In the genomic region with DNA sequence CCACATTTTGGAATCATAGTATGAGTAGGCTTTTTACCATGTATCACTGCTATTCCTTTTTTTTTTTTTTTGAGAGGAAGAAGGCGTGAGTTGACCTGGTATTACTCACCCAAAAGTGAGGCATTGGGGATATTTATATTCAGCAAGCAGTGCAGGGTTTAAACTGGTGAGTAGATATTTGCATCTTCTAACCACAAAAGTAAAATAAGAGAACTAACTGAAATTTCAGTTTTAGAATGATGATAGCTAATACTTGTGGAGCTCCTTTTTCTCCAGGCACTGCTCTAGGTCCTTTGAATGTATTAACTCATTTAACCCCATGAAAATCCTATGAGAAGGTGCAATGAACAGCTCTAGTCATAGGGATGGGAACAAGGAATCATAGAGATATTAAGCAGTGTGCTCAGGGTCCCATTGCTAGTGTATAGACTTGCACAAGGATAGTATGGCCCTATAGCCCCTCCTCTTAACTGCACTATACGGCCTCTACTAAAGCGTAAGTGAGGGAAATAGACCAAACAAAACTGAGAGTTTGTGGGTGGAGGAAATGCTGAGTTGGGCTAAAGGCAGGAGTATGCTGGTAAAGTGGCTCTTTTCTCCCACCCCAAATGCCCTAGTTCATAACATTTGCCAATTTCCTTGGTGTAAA, we compare ENCODE assay signal across 1 cellular context.
TF ChIP-seq lines count a peak whose summit lies in the region.

No MANE protein-coding gene starts in this region.

TF ChIP-seq in GM12878, 131 proteins besides CTCF, POLR2A, EP300 and RAD21 (continued from another document and continues in another):
- no peak for TF ChIP-seq USF1 (IDR thresholded peaks at IDR 0.05; ENCODE audit: borderline replicate concordance, extremely low read length, insufficient read depth, low read depth, low read length)
- no peak for TF ChIP-seq HDAC6 (IDR thresholded peaks at IDR 0.05; ENCODE audit: unreplicated experiment)
- TF ChIP-seq CHD1 (IDR thresholded peaks at IDR 0.05; ENCODE audit: low read depth, low read length): no peak
- no peak for TF ChIP-seq PKNOX1 (IDR thresholded peaks at IDR 0.05)
- TF ChIP-seq CBX3 (IDR thresholded peaks at IDR 0.05; ENCODE audit: borderline replicate concordance, low read depth): no peak
- TF ChIP-seq HCFC1 (IDR thresholded peaks at IDR 0.05; ENCODE audit: low read length): no peak
- TF ChIP-seq ZNF207 (IDR thresholded peaks at IDR 0.05; ENCODE audit: borderline replicate concordance): no peak
- TF ChIP-seq TCF7 (IDR thresholded peaks at IDR 0.05; ENCODE audit: borderline replicate concordance): peak; percentile 72
- TF ChIP-seq ATF7 (IDR thresholded peaks at IDR 0.05; ENCODE audit: low read depth): peak; percentile 74
- TF ChIP-seq MTA3 (IDR thresholded peaks at IDR 0.05; ENCODE audit: borderline replicate concordance, low read length): peak; percentile 94; the same call in 1 of the 2 replicates
- TF ChIP-seq SMARCA5 (IDR thresholded peaks at IDR 0.05): no peak
- peak; percentile 44 for TF ChIP-seq IKZF1 (conservative IDR thresholded peaks at IDR 0.05)
- peak; percentile 97 for TF ChIP-seq MEF2A (IDR thresholded peaks at IDR 0.05; ENCODE audit: insufficient read depth, low read depth, low read length)
- TF ChIP-seq RB1 (IDR thresholded peaks at IDR 0.05; ENCODE audit: borderline replicate concordance): no peak
- TF ChIP-seq NR2C1 (IDR thresholded peaks at IDR 0.05): no peak
- TF ChIP-seq, protein P1, sequence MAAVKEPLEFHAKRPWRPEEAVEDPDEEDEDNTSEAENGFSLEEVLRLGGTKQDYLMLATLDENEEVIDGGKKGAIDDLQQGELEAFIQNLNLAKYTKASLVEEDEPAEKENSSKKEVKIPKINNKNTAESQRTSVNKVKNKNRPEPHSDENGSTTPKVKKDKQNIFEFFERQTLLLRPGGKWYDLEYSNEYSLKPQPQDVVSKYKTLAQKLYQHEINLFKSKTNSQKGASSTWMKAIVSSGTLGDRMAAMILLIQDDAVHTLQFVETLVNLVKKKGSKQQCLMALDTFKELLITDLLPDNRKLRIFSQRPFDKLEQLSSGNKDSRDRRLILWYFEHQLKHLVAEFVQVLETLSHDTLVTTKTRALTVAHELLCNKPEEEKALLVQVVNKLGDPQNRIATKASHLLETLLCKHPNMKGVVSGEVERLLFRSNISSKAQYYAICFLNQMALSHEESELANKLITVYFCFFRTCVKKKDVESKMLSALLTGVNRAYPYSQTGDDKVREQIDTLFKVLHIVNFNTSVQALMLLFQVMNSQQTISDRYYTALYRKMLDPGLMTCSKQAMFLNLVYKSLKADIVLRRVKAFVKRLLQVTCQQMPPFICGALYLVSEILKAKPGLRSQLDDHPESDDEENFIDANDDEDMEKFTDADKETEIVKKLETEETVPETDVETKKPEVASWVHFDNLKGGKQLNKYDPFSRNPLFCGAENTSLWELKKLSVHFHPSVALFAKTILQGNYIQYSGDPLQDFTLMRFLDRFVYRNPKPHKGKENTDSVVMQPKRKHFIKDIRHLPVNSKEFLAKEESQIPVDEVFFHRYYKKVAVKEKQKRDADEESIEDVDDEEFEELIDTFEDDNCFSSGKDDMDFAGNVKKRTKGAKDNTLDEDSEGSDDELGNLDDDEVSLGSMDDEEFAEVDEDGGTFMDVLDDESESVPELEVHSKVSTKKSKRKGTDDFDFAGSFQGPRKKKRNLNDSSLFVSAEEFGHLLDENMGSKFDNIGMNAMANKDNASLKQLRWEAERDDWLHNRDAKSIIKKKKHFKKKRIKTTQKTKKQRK (IDR thresholded peaks at IDR 0.05; ENCODE audit: low read depth, low read length): no peak
- TF ChIP-seq MEF2B (IDR thresholded peaks at IDR 0.05; ENCODE audit: partially characterized antibody, poor library complexity, severe bottlenecking): peak; percentile 66
- peak; percentile 86; the same call in 1 of the 2 replicates for TF ChIP-seq STAT3 (IDR thresholded peaks at IDR 0.05; ENCODE audit: low read depth, low read length)
- TF ChIP-seq ETV6 (conservative IDR thresholded peaks at IDR 0.05 in 1 of 2, IDR thresholded peaks at IDR 0.05 in 1 of 2; ENCODE audit: borderline replicate concordance in 1 of 2, low read depth in 1 of 2): peak in 1 of 2 experiments; percentile 84; a peak in 2 of 4 replicates
- TF ChIP-seq CHD4 (IDR thresholded peaks at IDR 0.05): no peak
- no peak for TF ChIP-seq HDGF (IDR thresholded peaks at IDR 0.05)
- no peak for TF ChIP-seq ZNF622 (IDR thresholded peaks at IDR 0.05)
- no peak for TF ChIP-seq SMC3 (IDR thresholded peaks at IDR 0.05; ENCODE audit: borderline replicate concordance, low read length)
- TF ChIP-seq, protein P2, sequence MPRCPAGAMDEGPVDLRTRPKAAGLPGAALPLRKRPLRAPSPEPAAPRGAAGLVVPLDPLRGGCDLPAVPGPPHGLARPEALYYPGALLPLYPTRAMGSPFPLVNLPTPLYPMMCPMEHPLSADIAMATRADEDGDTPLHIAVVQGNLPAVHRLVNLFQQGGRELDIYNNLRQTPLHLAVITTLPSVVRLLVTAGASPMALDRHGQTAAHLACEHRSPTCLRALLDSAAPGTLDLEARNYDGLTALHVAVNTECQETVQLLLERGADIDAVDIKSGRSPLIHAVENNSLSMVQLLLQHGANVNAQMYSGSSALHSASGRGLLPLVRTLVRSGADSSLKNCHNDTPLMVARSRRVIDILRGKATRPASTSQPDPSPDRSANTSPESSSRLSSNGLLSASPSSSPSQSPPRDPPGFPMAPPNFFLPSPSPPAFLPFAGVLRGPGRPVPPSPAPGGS (IDR thresholded peaks at IDR 0.05; ENCODE audit: borderline replicate concordance, insufficient read depth, low read depth, low read length, poor library complexity, severe bottlenecking): peak; percentile 85
- no peak for TF ChIP-seq MYC (IDR thresholded peaks at IDR 0.05; ENCODE audit: insufficient read depth, insufficient read length, insufficient replicate concordance, low read length, severe bottlenecking)
- TF ChIP-seq JUNB (IDR thresholded peaks at IDR 0.05): peak; percentile 97
- no peak for TF ChIP-seq RELA (IDR thresholded peaks at IDR 0.05; ENCODE audit: borderline replicate concordance, partially characterized antibody)
- TF ChIP-seq, protein P3, sequence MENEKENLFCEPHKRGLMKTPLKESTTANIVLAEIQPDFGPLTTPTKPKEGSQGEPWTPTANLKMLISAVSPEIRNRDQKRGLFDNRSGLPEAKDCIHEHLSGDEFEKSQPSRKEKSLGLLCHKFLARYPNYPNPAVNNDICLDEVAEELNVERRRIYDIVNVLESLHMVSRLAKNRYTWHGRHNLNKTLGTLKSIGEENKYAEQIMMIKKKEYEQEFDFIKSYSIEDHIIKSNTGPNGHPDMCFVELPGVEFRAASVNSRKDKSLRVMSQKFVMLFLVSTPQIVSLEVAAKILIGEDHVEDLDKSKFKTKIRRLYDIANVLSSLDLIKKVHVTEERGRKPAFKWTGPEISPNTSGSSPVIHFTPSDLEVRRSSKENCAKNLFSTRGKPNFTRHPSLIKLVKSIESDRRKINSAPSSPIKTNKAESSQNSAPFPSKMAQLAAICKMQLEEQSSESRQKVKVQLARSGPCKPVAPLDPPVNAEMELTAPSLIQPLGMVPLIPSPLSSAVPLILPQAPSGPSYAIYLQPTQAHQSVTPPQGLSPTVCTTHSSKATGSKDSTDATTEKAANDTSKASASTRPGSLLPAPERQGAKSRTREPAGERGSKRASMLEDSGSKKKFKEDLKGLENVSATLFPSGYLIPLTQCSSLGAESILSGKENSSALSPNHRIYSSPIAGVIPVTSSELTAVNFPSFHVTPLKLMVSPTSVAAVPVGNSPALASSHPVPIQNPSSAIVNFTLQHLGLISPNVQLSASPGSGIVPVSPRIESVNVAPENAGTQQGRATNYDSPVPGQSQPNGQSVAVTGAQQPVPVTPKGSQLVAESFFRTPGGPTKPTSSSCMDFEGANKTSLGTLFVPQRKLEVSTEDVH (IDR thresholded peaks at IDR 0.05; ENCODE audit: low read depth, partially characterized antibody): no peak
- peak; percentile 16 for TF ChIP-seq SP1 (IDR thresholded peaks at IDR 0.05; ENCODE audit: low read depth, low read length)
- no peak for TF ChIP-seq LARP7 (IDR thresholded peaks at IDR 0.05)
- TF ChIP-seq TBL1XR1 (IDR thresholded peaks at IDR 0.05; ENCODE audit: low read depth, low read length): peak; percentile 85
- TF ChIP-seq CBFB (IDR thresholded peaks at IDR 0.05; ENCODE audit: low read depth): peak; percentile 91
- no peak for TF ChIP-seq FOXK2 (IDR thresholded peaks at IDR 0.05)
- no peak for TF ChIP-seq KAT2A (conservative IDR thresholded peaks at IDR 0.05; ENCODE audit: control insufficient read depth, low read depth, low read length)
- TF ChIP-seq, protein P4, sequence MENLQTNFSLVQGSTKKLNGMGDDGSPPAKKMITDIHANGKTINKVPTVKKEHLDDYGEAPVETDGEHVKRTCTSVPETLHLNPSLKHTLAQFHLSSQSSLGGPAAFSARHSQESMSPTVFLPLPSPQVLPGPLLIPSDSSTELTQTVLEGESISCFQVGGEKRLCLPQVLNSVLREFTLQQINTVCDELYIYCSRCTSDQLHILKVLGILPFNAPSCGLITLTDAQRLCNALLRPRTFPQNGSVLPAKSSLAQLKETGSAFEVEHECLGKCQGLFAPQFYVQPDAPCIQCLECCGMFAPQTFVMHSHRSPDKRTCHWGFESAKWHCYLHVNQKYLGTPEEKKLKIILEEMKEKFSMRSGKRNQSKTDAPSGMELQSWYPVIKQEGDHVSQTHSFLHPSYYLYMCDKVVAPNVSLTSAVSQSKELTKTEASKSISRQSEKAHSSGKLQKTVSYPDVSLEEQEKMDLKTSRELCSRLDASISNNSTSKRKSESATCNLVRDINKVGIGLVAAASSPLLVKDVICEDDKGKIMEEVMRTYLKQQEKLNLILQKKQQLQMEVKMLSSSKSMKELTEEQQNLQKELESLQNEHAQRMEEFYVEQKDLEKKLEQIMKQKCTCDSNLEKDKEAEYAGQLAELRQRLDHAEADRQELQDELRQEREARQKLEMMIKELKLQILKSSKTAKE (IDR thresholded peaks at IDR 0.05; ENCODE audit: low read depth, poor library complexity, severe bottlenecking): peak; percentile 79
- no peak for TF ChIP-seq BCLAF1 (IDR thresholded peaks at IDR 0.05)
- no peak for TF ChIP-seq MXI1 (IDR thresholded peaks at IDR 0.05; ENCODE audit: low read depth, low read length)
- TF ChIP-seq POLR2AphosphoS2 (IDR thresholded peaks at IDR 0.05; ENCODE audit: low read depth, low read length): no peak
- TF ChIP-seq IKZF2 (IDR thresholded peaks at IDR 0.05): peak; percentile 78 to 87
- TF ChIP-seq, protein P5, sequence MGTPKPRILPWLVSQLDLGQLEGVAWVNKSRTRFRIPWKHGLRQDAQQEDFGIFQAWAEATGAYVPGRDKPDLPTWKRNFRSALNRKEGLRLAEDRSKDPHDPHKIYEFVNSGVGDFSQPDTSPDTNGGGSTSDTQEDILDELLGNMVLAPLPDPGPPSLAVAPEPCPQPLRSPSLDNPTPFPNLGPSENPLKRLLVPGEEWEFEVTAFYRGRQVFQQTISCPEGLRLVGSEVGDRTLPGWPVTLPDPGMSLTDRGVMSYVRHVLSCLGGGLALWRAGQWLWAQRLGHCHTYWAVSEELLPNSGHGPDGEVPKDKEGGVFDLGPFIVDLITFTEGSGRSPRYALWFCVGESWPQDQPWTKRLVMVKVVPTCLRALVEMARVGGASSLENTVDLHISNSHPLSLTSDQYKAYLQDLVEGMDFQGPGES (IDR thresholded peaks at IDR 0.05): no peak
- peak; percentile 66; the same call in 1 of the 2 replicates for TF ChIP-seq CBX5 (IDR thresholded peaks at IDR 0.05; ENCODE audit: low read depth)
- TF ChIP-seq, protein P6, sequence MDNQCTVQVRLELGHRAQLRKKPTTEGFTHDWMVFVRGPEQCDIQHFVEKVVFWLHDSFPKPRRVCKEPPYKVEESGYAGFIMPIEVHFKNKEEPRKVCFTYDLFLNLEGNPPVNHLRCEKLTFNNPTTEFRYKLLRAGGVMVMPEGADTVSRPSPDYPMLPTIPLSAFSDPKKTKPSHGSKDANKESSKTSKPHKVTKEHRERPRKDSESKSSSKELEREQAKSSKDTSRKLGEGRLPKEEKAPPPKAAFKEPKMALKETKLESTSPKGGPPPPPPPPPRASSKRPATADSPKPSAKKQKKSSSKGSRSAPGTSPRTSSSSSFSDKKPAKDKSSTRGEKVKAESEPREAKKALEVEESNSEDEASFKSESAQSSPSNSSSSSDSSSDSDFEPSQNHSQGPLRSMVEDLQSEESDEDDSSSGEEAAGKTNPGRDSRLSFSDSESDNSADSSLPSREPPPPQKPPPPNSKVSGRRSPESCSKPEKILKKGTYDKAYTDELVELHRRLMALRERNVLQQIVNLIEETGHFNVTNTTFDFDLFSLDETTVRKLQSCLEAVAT (IDR thresholded peaks at IDR 0.05): no peak
- peak; percentile 96 for TF ChIP-seq RUNX3 (IDR thresholded peaks at IDR 0.05; ENCODE audit: low read length)
